ENCODE assay signal across 2 cellular contexts in the genomic region with DNA sequence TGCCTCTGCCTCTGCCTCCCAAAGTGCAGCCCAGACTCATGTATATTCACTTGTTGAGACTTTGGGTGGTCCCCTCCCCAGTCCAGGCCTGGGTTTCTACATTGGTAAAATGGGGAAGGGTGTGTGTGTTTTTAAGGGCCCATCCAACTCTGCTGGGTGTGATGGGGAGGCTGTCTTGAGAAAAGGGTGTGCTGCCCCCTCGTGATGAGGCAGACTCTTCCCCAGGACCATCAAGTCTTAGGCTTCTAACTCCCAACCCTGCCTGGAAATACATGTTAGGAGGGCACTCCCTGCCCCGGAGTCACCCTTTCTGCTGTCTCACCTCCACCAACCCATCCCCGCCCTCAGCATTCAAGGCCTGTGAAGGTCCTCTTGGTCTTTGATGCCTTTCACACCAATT.
TF ChIP-seq lines count a peak whose summit lies in the region.

No MANE protein-coding gene starts in this region.

TF ChIP-seq in HepG2, 621 proteins besides CTCF, POLR2A, EP300 and RAD21:
- TF ChIP-seq, protein P1, sequence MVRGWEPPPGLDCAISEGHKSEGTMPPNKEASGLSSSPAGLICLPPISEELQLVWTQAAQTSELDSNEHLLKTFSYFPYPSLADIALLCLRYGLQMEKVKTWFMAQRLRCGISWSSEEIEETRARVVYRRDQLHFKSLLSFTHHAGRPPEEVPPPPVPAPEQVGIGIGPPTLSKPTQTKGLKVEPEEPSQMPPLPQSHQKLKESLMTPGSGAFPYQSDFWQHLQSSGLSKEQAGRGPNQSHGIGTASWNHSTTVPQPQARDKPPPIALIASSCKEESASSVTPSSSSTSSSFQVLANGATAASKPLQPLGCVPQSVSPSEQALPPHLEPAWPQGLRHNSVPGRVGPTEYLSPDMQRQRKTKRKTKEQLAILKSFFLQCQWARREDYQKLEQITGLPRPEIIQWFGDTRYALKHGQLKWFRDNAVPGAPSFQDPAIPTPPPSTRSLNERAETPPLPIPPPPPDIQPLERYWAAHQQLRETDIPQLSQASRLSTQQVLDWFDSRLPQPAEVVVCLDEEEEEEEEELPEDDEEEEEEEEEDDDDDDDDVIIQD (CRISPR knock-in tag; IDR thresholded peaks at IDR 0.05; ENCODE audit: low read depth), result no peak
- TF ChIP-seq, protein P2, sequence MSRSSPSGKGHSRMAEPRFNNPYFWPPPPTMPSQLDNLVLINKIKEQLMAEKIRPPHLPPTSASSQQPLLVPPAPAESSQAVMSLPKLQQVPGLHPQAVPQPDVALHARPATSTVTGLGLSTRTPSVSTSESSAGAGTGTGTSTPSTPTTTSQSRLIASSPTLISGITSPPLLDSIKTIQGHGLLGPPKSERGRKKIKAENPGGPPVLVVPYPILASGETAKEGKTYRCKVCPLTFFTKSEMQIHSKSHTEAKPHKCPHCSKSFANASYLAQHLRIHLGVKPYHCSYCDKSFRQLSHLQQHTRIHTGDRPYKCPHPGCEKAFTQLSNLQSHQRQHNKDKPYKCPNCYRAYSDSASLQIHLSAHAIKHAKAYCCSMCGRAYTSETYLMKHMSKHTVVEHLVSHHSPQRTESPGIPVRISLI (CRISPR knock-in tag; IDR thresholded peaks at IDR 0.05; ENCODE audit: borderline replicate concordance), result no peak
- TF ChIP-seq ZNF501 (CRISPR knock-in tag; IDR thresholded peaks at IDR 0.05) (0 out of 2 replicates have a peak, but pooled peaks have one; percentile 11), BHLHE40 (IDR thresholded peaks at IDR 0.05; ENCODE audit: low read length) (no peak), HIVEP1 (CRISPR knock-in tag; IDR thresholded peaks at IDR 0.05) (no peak), KDM5A (IDR thresholded peaks at IDR 0.05; ENCODE audit: borderline replicate concordance, low read length) (no peak)

TF ChIP-seq in H1, 55 proteins besides CTCF, POLR2A, EP300 and RAD21:
- TF ChIP-seq GTF2F1 (IDR thresholded peaks at IDR 0.05; ENCODE audit: borderline replicate concordance, low read depth, low read length), result no peak
- TF ChIP-seq, protein P3, sequence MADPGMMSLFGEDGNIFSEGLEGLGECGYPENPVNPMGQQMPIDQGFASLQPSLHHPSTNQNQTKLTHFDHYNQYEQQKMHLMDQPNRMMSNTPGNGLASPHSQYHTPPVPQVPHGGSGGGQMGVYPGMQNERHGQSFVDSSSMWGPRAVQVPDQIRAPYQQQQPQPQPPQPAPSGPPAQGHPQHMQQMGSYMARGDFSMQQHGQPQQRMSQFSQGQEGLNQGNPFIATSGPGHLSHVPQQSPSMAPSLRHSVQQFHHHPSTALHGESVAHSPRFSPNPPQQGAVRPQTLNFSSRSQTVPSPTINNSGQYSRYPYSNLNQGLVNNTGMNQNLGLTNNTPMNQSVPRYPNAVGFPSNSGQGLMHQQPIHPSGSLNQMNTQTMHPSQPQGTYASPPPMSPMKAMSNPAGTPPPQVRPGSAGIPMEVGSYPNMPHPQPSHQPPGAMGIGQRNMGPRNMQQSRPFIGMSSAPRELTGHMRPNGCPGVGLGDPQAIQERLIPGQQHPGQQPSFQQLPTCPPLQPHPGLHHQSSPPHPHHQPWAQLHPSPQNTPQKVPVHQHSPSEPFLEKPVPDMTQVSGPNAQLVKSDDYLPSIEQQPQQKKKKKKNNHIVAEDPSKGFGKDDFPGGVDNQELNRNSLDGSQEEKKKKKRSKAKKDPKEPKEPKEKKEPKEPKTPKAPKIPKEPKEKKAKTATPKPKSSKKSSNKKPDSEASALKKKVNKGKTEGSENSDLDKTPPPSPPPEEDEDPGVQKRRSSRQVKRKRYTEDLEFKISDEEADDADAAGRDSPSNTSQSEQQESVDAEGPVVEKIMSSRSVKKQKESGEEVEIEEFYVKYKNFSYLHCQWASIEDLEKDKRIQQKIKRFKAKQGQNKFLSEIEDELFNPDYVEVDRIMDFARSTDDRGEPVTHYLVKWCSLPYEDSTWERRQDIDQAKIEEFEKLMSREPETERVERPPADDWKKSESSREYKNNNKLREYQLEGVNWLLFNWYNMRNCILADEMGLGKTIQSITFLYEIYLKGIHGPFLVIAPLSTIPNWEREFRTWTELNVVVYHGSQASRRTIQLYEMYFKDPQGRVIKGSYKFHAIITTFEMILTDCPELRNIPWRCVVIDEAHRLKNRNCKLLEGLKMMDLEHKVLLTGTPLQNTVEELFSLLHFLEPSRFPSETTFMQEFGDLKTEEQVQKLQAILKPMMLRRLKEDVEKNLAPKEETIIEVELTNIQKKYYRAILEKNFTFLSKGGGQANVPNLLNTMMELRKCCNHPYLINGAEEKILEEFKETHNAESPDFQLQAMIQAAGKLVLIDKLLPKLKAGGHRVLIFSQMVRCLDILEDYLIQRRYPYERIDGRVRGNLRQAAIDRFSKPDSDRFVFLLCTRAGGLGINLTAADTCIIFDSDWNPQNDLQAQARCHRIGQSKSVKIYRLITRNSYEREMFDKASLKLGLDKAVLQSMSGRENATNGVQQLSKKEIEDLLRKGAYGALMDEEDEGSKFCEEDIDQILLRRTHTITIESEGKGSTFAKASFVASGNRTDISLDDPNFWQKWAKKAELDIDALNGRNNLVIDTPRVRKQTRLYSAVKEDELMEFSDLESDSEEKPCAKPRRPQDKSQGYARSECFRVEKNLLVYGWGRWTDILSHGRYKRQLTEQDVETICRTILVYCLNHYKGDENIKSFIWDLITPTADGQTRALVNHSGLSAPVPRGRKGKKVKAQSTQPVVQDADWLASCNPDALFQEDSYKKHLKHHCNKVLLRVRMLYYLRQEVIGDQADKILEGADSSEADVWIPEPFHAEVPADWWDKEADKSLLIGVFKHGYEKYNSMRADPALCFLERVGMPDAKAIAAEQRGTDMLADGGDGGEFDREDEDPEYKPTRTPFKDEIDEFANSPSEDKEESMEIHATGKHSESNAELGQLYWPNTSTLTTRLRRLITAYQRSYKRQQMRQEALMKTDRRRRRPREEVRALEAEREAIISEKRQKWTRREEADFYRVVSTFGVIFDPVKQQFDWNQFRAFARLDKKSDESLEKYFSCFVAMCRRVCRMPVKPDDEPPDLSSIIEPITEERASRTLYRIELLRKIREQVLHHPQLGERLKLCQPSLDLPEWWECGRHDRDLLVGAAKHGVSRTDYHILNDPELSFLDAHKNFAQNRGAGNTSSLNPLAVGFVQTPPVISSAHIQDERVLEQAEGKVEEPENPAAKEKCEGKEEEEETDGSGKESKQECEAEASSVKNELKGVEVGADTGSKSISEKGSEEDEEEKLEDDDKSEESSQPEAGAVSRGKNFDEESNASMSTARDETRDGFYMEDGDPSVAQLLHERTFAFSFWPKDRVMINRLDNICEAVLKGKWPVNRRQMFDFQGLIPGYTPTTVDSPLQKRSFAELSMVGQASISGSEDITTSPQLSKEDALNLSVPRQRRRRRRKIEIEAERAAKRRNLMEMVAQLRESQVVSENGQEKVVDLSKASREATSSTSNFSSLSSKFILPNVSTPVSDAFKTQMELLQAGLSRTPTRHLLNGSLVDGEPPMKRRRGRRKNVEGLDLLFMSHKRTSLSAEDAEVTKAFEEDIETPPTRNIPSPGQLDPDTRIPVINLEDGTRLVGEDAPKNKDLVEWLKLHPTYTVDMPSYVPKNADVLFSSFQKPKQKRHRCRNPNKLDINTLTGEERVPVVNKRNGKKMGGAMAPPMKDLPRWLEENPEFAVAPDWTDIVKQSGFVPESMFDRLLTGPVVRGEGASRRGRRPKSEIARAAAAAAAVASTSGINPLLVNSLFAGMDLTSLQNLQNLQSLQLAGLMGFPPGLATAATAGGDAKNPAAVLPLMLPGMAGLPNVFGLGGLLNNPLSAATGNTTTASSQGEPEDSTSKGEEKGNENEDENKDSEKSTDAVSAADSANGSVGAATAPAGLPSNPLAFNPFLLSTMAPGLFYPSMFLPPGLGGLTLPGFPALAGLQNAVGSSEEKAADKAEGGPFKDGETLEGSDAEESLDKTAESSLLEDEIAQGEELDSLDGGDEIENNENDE (IDR thresholded peaks at IDR 0.05; ENCODE audit: insufficient replicate concordance, low read length), result no peak
- TF ChIP-seq HDAC2 (IDR thresholded peaks at IDR 0.05; ENCODE audit: borderline replicate concordance in 1 of 2, low read depth in 2 of 2, low read length in 2 of 2), result no peak
- TF ChIP-seq NANOG (IDR thresholded peaks at IDR 0.05; ENCODE audit: insufficient read depth, low read depth, low read length, poor library complexity, severe bottlenecking), result no peak
- no peak for TF ChIP-seq RFX5 (IDR thresholded peaks at IDR 0.05; ENCODE audit: borderline replicate concordance, low read depth, low read length)
- TF ChIP-seq GABPA (IDR thresholded peaks at IDR 0.05; ENCODE audit: borderline replicate concordance, insufficient read depth, low read length), result no peak
- TF ChIP-seq, protein P4, sequence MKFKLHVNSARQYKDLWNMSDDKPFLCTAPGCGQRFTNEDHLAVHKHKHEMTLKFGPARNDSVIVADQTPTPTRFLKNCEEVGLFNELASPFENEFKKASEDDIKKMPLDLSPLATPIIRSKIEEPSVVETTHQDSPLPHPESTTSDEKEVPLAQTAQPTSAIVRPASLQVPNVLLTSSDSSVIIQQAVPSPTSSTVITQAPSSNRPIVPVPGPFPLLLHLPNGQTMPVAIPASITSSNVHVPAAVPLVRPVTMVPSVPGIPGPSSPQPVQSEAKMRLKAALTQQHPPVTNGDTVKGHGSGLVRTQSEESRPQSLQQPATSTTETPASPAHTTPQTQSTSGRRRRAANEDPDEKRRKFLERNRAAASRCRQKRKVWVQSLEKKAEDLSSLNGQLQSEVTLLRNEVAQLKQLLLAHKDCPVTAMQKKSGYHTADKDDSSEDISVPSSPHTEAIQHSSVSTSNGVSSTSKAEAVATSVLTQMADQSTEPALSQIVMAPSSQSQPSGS (IDR thresholded peaks at IDR 0.05; ENCODE audit: low read length), result no peak
- no peak for TF ChIP-seq ASH2L (IDR thresholded peaks at IDR 0.05; ENCODE audit: low read length)
- no peak for TF ChIP-seq KDM5A (IDR thresholded peaks at IDR 0.05; ENCODE audit: low read length)
- TF ChIP-seq CTBP2 (IDR thresholded peaks at IDR 0.05; ENCODE audit: borderline replicate concordance, insufficient read depth, insufficient read length, low read length), result no peak
- TF ChIP-seq HDAC6 (IDR thresholded peaks at IDR 0.05; ENCODE audit: low read depth, low read length), result no peak
